28 cellular contexts compared by ENCODE assay signal in genomic region chr16:78791926-78792325, GRCh38.
"Had no signal": no experiment of that assay in that cellular context is flagged by ENCODE, and none has a peak within 500 bp of the region (broad histone marks: within the 10 kb centered on the region; RNA-seq: fewer than 3 reads in every experiment).

No MANE protein-coding gene starts in this region.

- H3K4me3 Mint-ChIP-seq: activated CD4-positive, alpha-beta T cell treated with anti-CD3 and anti-CD28 coated beads for 36 hours; activated CD4-positive, alpha-beta T cell treated with anti-CD3 and anti-CD28 coated beads, Interleukin-2, amount 10 ng/mL, durations not matched to agents 7 days and 5 days; activated CD8-positive, alpha-beta memory T cell treated with anti-CD3 and anti-CD28 coated beads, Interleukin-2, amount 10 ng/mL, durations not matched to agents 7 days and 5 days; activated naive CD4-positive, alpha-beta T cell treated with anti-CD3 and anti-CD28 coated beads, Interleukin-2, amount 10 ng/mL, durations not matched to agents 7 days and 5 days; activated naive CD8-positive, alpha-beta T cell; activated naive CD8-positive, alpha-beta T cell treated with anti-CD3 and anti-CD28 coated beads, Interleukin-2, amount 50 U/mL, for 24 hours; brain; T-helper 2 cell treated with Interferon-gamma antibody and Interleukin-4, amounts not matched to agents 5 μg/mL and 100 μg/mL, for 36 hours; WTC11 had no signal

- DNase-seq: activated CD4-positive, alpha-beta T cell treated with anti-CD3 and anti-CD28 coated beads for 36 hours; activated CD4-positive, alpha-beta T cell treated with anti-CD3 and anti-CD28 coated beads, Interleukin-2, amount 10 ng/mL, durations not matched to agents 7 days and 5 days; activated CD4-positive, alpha-beta T cell treated with anti-CD3 and anti-CD28 coated beads, Interleukin-2, amount 50 U/mL, for 48 hours; activated CD8-positive, alpha-beta memory T cell treated with anti-CD3 and anti-CD28 coated beads for 24 hours; activated CD8-positive, alpha-beta memory T cell treated with anti-CD3 and anti-CD28 coated beads, Interleukin-2, amount 10 ng/mL, durations not matched to agents 7 days and 5 days; activated CD8-positive, alpha-beta memory T cell treated with anti-CD3 and anti-CD28 coated beads, Interleukin-2, amount 50 U/mL, for 48 hours; activated effector memory CD4-positive, alpha-beta T cell treated with Interleukin-2 at 50 U/mL for 16 hours; activated naive CD4-positive, alpha-beta T cell treated with anti-CD3 and anti-CD28 coated beads, Interleukin-2, amount 10 ng/mL, durations not matched to agents 7 days and 5 days; activated naive CD8-positive, alpha-beta T cell treated with anti-CD3 and anti-CD28 coated beads, Interleukin-2, amount 50 U/mL, for 24 hours; activated T-cell treated with anti-CD3 and anti-CD28 coated beads, Interleukin-2, amount 50 U/mL, for 1 hour; anterior cingulate cortex; caudate nucleus; cerebellar nuclear complex; NCI-H1048; NCI-H1436 treated with DMSO at 0.1 percent for 48 hours; NCI-H1694 treated with DMSO at 0.1 percent for 48 hours; NCI-H2029; NCI-H510A; NCI-H526; NCI-H748 treated with DMSO at 0.1 percent for 48 hours; NK-92 treated with Interleukin-12 subunit alpha and Interleukin-12 subunit beta, amount 100 ng/mL, for 24 hours; Right ventricle myocardium superior; SW 1271 had no signal

- H3K4me1 Mint-ChIP-seq: WTC11 had no signal

- H3K27ac Mint-ChIP-seq: activated CD4-positive, alpha-beta T cell treated with anti-CD3 and anti-CD28 coated beads, Interleukin-2, amount 10 ng/mL, durations not matched to agents 7 days and 5 days; activated naive CD8-positive, alpha-beta T cell; brain; T-helper 2 cell treated with Interferon-gamma antibody and Interleukin-4, amounts not matched to agents 5 μg/mL and 100 μg/mL, for 36 hours; WTC11 had no signal

- H3K9me3 Mint-ChIP-seq: activated CD4-positive, alpha-beta T cell treated with anti-CD3 and anti-CD28 coated beads, Interleukin-2, amount 10 ng/mL, durations not matched to agents 7 days and 5 days; activated naive CD4-positive, alpha-beta T cell treated with anti-CD3 and anti-CD28 coated beads, Interleukin-2, amount 10 ng/mL, durations not matched to agents 7 days and 5 days; activated naive CD8-positive, alpha-beta T cell treated with anti-CD3 and anti-CD28 coated beads, Interleukin-2, amount 50 U/mL, for 24 hours; brain; T-helper 2 cell treated with Interferon-gamma antibody and Interleukin-4, amounts not matched to agents 5 μg/mL and 100 μg/mL, for 36 hours had no signal

- ATAC-seq: activated CD4-positive, alpha-beta T cell treated with anti-CD3 and anti-CD28 coated beads for 36 hours; activated CD4-positive, CD25-positive, alpha-beta regulatory T cell treated with anti-CD3 and anti-CD28 coated beads, Interleukin-2, amount 50 U/mL, for 24 hours; activated CD8-positive, alpha-beta memory T cell treated with anti-CD3 and anti-CD28 coated beads, Interleukin-2, amount 10 ng/mL, durations not matched to agents 7 days and 5 days; activated naive CD8-positive, alpha-beta T cell treated with anti-CD3 and anti-CD28 coated beads, Interleukin-2, amount 50 U/mL, for 24 hours; WTC11 had no signal

- H3K36me3 Mint-ChIP-seq: activated naive CD4-positive, alpha-beta T cell treated with anti-CD3 and anti-CD28 coated beads, Interleukin-2, amount 10 ng/mL, durations not matched to agents 7 days and 5 days; brain; WTC11 had no signal

- H3K27me3 Mint-ChIP-seq: activated CD4-positive, alpha-beta T cell treated with anti-CD3 and anti-CD28 coated beads for 36 hours; activated CD4-positive, alpha-beta T cell treated with anti-CD3 and anti-CD28 coated beads, Interleukin-2, amount 10 ng/mL, durations not matched to agents 7 days and 5 days; activated CD8-positive, alpha-beta memory T cell treated with anti-CD3 and anti-CD28 coated beads, Interleukin-2, amount 10 ng/mL, durations not matched to agents 7 days and 5 days; activated naive CD4-positive, alpha-beta T cell treated with anti-CD3 and anti-CD28 coated beads, Interleukin-2, amount 10 ng/mL, durations not matched to agents 7 days and 5 days; activated naive CD8-positive, alpha-beta T cell; activated naive CD8-positive, alpha-beta T cell treated with anti-CD3 and anti-CD28 coated beads, Interleukin-2, amount 50 U/mL, for 24 hours; brain had no signal
